ENCODE assay signal across 8 cellular contexts in the genomic region with DNA sequence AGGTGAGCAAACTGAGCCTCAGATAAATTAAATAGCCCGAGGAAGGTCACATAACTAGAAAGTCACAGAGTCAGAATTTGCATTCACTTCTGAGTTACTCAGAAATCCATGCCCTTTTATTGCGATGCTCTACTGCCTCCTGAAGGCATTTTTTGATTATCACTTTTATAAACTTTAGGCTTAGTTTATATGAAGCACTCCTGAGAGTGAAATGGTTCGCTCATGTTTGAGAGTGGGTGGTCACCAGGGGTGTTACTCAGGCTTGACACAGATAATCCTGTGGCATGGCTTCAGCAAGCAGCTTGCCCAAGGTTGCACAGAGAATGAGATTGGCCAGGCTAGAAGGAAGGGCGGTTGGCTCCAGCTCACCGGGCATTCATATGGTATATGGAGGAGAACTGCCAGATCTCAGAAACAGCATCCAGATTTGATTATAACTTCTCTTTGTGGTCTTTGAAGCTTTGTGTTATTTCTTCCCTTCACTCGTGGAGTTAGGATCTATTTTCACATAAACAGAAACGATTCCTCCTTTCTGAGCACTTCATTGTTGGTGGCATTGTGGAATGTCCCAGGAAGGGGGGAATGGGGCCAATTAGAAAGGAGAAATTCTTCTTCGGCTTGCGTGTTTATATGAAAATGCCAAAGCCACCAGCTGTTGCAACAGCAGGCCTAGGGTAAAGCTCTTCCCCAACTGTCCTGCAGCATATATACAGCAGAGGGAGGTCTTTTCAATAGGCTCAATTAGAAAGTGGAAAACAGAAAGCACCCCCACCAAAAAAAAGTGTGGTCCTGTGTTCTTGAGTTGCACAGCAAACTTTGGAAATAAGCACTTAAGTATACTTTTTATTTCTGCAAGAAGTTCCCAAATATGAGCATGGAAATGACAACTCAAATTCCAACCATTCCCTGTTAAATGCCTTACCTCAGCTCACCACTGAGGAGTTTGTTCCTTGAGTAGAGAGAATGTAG.
DNase-seq lines count a peak whose midpoint lies in the region; ATAC-seq and TF ChIP-seq lines count a peak whose summit lies in the region.
"Had no signal": no experiment of that assay in that cellular context is flagged by ENCODE, and none has a peak within 500 bp of the region (broad histone marks: within the 10 kb centered on the region; RNA-seq: fewer than 3 reads in every experiment).

No MANE protein-coding gene starts in this region.

- CTCF ChIA-PET in GM10248 (lab: Yijun Ruan, JAX), result interaction anchor here (0.8 kb wide), 1 partner anchor 10 kb away, joined by 3 read pairs; no protein-coding TSS in a partner anchor

- peak overlapping the region; percentile 57 for H3K4me3 ChIP-seq in thoracic aorta

- H3K9me3 ChIP-seq in thoracic aorta, result no peaks in the 10 kb centered on the region

- POLR2A ChIA-PET in GM10248 (lab: Yijun Ruan, JAX), result no interaction called here

- H3K27me3 ChIP-seq in thoracic aorta (replicated peaks; ENCODE audit: insufficient read depth), result no peaks in the 10 kb centered on the region

- TF ChIP-seq CTCF in thoracic aorta (IDR thresholded peaks at IDR 0.05), result no peak
- no peak for TF ChIP-seq CTCF in GM10248 (IDR thresholded peaks at IDR 0.05; ENCODE audit: control extremely low read depth, extremely low read depth, low read depth, missing control alignments)

- ATAC-seq in thoracic aorta (ENCODE audit: insufficient number of reproducible peaks, low FRiP score, low read depth) (no peak), HG03354 (IDR thresholded peaks at IDR 0.05; ENCODE audit: poor library complexity, severe bottlenecking, unreplicated experiment) (no peak)

- DNase-seq in H4 (ENCODE audit: low spot score), result peak; percentile 98
- DNase-seq in RPMI7951 (ENCODE audit: low read depth), result peak; percentile 88
- peak; percentile 98 for DNase-seq in fibroblast of peridontal ligament (ENCODE audit: extremely low read depth)
- DNase-seq in thoracic aorta (ENCODE audit: low spot score), result no peak
- no peak for DNase-seq in GM10248 (ENCODE audit: extremely low spot score)
- DNase-seq in kidney glomerular epithelial cell (lab: John Stamatoyannopoulos, UW), result no peak

- H3K27ac ChIP-seq in thoracic aorta, result peak overlapping the region in 1 of 2 donors; percentile 65
- H3K27ac ChIP-seq: parathyroid adenoma had no signal

- H3K36me3 ChIP-seq in thoracic aorta, result no peaks in the 10 kb centered on the region

- H3K4me1 ChIP-seq in thoracic aorta (ENCODE audit: control insufficient read depth in 1 of 2, low read depth in 2 of 2), result peaks cover 3 to 39% of the 10 kb centered on the region in 2 donors
- H3K4me1 ChIP-seq: parathyroid adenoma had no signal

Comparison
In these comparisons a context has a peak if more than half of its experiments do, and no peak if none do; other contexts are left out.
1. DNase-seq: peak in H4 (single experiment), RPMI7951 (single experiment) and fibroblast of peridontal ligament (single experiment); none in thoracic aorta (single experiment), GM10248 (single experiment) and kidney glomerular epithelial cell (single experiment).